In the genomic region with DNA sequence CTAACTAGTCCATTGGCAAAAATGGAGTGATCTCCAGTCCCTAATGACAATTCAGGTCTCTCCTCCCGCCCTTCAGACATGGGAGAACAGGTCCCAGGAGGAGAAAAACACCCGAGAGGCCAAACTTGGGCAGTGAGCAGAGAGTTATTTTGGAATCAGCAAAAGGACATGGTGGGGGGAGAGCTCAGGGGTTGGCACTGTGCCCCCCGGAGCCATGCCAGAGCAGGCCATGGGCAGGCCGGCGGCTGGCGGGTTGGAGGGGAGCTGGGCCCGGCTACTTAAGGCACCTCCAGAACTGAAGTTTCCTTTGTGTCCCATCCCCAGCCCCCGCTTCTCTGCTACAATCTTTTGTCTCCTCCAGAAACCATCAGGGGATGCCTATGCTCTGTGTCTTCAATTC, we compare ENCODE assay signal across 24 cellular contexts. TPM values are rescaled to one million over a fixed set of nuclear protein-coding genes. Genes with fewer than 3 reads are reported as not detected.
DNase-seq lines count a peak whose midpoint lies in the region; ATAC-seq and TF ChIP-seq lines count a peak whose summit lies in the region.
"Had no signal": no experiment of that assay in that cellular context is flagged by ENCODE, and none has a peak within 500 bp of the region (broad histone marks: within the 10 kb centered on the region; RNA-seq: fewer than 3 reads in every experiment).

No MANE protein-coding gene starts in this region.

- H3K4me1 Mint-ChIP-seq in MCF 10A (ENCODE audit: insufficient read depth, unreplicated experiment) (peaks cover 26% of the 10 kb centered on the region), natural killer cell (peaks cover 48 to 74% of the 10 kb centered on the region in 2 donors)

- CTCF ChIA-PET in MCF 10A (lab: Yijun Ruan, JAX): interaction anchor here (0.6 to 21.3 kb wide), 11 partner anchors 8 to 323 kb away, joined by 3 to 954 read pairs (median 4); no protein-coding TSS in a partner anchor

- peaks cover 10% of the 10 kb centered on the region for H3K27me3 Mint-ChIP-seq in MCF 10A (ENCODE audit: insufficient read depth, unreplicated experiment)
- H3K27me3 Mint-ChIP-seq in natural killer cell (ENCODE audit: low read depth in 2 of 2): no peaks in the 10 kb centered on the region

- H3K36me3 Mint-ChIP-seq in MCF 10A (ENCODE audit: insufficient read depth, unreplicated experiment) (no peaks in the 10 kb centered on the region), natural killer cell (no peaks in the 10 kb centered on the region)
- H3K36me3 Mint-ChIP-seq: activated naive CD4-positive, alpha-beta T cell treated with anti-CD3 and anti-CD28 coated beads, Interleukin-2, amount 50 U/mL, for 24 hours; type B pancreatic cell had no signal

- ATAC-seq in natural killer cell (no peak), HG02870 (IDR thresholded peaks at IDR 0.05; ENCODE audit: unreplicated experiment) (no peak), GM19395 (IDR thresholded peaks at IDR 0.05; ENCODE audit: unreplicated experiment) (no peak), GM21360 (IDR thresholded peaks at IDR 0.05; ENCODE audit: unreplicated experiment) (no peak)

- H3K27ac Mint-ChIP-seq in MCF 10A (ENCODE audit: low read depth, unreplicated experiment): no peak overlapping the region
- H3K27ac Mint-ChIP-seq in natural killer cell: no peak overlapping the region
- H3K27ac Mint-ChIP-seq: activated naive CD4-positive, alpha-beta T cell treated with anti-CD3 and anti-CD28 coated beads, Interleukin-2, amount 50 U/mL, for 24 hours; type B pancreatic cell had no signal

- TF ChIP-seq POLR2A in breast epithelium (IDR thresholded peaks at IDR 0.05): no peak

- DNase-seq in breast epithelium (ENCODE audit: low spot score in 2 of 2) (peak in 1 of 2 donors; percentile 63), MCF 10A (ENCODE audit: unreplicated experiment) (no peak), cardiac septum (ENCODE audit: low spot score) (peak; percentile 80), natural killer cell (no peak), NK-92 (lab: John Stamatoyannopoulos, UW; ENCODE audit: unreplicated experiment) (no peak)
- DNase-seq: cerebellar nuclear complex, hippocampal formation, NCI-H1092 treated with DMSO at 0.1 percent for 48 hours, NCI-H187 treated with DMSO at 0.1 percent for 48 hours, sigmoid colon, T-helper 9 cell had no signal

- H3K4me3 Mint-ChIP-seq in MCF 10A (ENCODE audit: unreplicated experiment) (no peak overlapping the region), natural killer cell (peak overlapping the region; percentile 77)
- H3K4me3 Mint-ChIP-seq: activated naive CD4-positive, alpha-beta T cell treated with anti-CD3 and anti-CD28 coated beads, Interleukin-2, amount 50 U/mL, for 24 hours; neural crest cell; type B pancreatic cell had no signal

- POLR2A ChIA-PET in MCF 10A (lab: Yijun Ruan, JAX): interaction anchor here (0.7 to 1.5 kb wide), 7 partner anchors 10 to 116 kb away, joined by 3 to 7 read pairs (median 3); no protein-coding TSS in a partner anchor

- H3K9me3 ChIP-seq in breast epithelium: no peaks in the 10 kb centered on the region
- H3K9me3 ChIP-seq: mucosa of descending colon, sigmoid colon, stomach had no signal

- H3K9me3 Mint-ChIP-seq in MCF 10A (ENCODE audit: unreplicated experiment): no peaks in the 10 kb centered on the region
- no peaks in the 10 kb centered on the region for H3K9me3 Mint-ChIP-seq in natural killer cell
- H3K9me3 Mint-ChIP-seq: activated naive CD4-positive, alpha-beta T cell treated with anti-CD3 and anti-CD28 coated beads, Interleukin-2, amount 50 U/mL, for 24 hours; neural crest cell; type B pancreatic cell had no signal

- H3K4me1 ChIP-seq in breast epithelium: peaks cover 0 to 7% of the 10 kb centered on the region in 2 donors

- H3K36me3 ChIP-seq in breast epithelium: no peaks in the 10 kb centered on the region
- H3K36me3 ChIP-seq: sigmoid colon, stomach had no signal

- intact Hi-C loops in breast epithelium (cut with DNase I; ENCODE audit: low total_unique reads) (no loop called here), MCF 10A (cut with micrococcal nuclease) (no loop called here), cardiac septum (cut with DNase I) (loop anchor here (5.0 kb wide), 1 partner anchor 87 kb away; no protein-coding TSS in a partner anchor), natural killer cell (cut with micrococcal nuclease) (no loop called here)

- no peak overlapping the region for H3K4me3 ChIP-seq in breast epithelium
- H3K4me3 ChIP-seq: mucosa of descending colon, sigmoid colon, stomach had no signal

- no peaks in the 10 kb centered on the region for H3K27me3 ChIP-seq in breast epithelium
- H3K27me3 ChIP-seq: sigmoid colon had no signal

- H3K27ac ChIP-seq in breast epithelium: peak overlapping the region; percentile 66 to 77
- H3K27ac ChIP-seq: 22Rv1, epithelial cell of prostate, sigmoid colon had no signal

- TF ChIP-seq CTCF in breast epithelium (IDR thresholded peaks at IDR 0.05) (no peak), MCF 10A (IDR thresholded peaks at IDR 0.05; ENCODE audit: unreplicated experiment) (no peak), natural killer cell (IDR thresholded peaks at IDR 0.05) (no peak)

- no TSS peak for BruUV-seq in MCF 10A (replicated peaks; lab: Mats Ljungman, UMichigan)

RNA-seq across cellular contexts. Expression of a gene that starts 7.1 kb away (rescaled TPM):
- 10 to 100 TPM in 1 of 3 donors, 1 to 10 TPM in 1, not detected in 1; 2.6 to 11.3 TPM for total RNA-seq in breast epithelium
- total RNA-seq in MCF 10A (2022): 0.32 and 0.56 TPM in 2 replicates
- 0.86 TPM for total RNA-seq in cardiac septum
- 10 to 100 TPM; 58.3 to 65.2 (median 60.9) TPM for total RNA-seq in natural killer cell
- total RNA-seq: fibroblast of villous mesenchyme, H4, IMR-90 had no signal

RNA-seq across cellular contexts. Expression of a gene that starts 40.3 kb away (rescaled TPM):
- 1 to 10 TPM; 1.4 to 4.2 (median 2.9) TPM for total RNA-seq in breast epithelium
- not detected in 2 replicates for total RNA-seq in MCF 10A (2022)
- total RNA-seq in cardiac septum: 1.2 TPM
- total RNA-seq in natural killer cell: 100 to 1,000 TPM; 144 to 241 (median 196) TPM
- total RNA-seq: fibroblast of villous mesenchyme, IMR-90, neural crest cell had no signal

RNA-seq across cellular contexts. Expression of a gene that starts 56.1 kb away (rescaled TPM):
- 10 to 100 TPM; 29.9 to 41.1 (median 34.7) TPM for total RNA-seq in breast epithelium
- total RNA-seq in MCF 10A (2022): 94.8 and 126 TPM in 2 replicates
- 74.5 TPM for total RNA-seq in cardiac septum
- 100 to 1,000 TPM; 109 to 120 (median 109) TPM for total RNA-seq in natural killer cell

Comparison
In these comparisons a context has a peak if more than half of its experiments do, and no peak if none do; other contexts are left out.
1. RNA of a gene that starts 7.1 kb away (total RNA-seq): 58.3 to 65.2 TPM in natural killer cell; 2.6 to 11.3 TPM in breast epithelium, 0.86 TPM in cardiac septum (single experiment) and 0.32 to 0.56 TPM in MCF 10A; every median in the first group is over 4 times any median in the second.
2. RNA of a gene that starts 40.3 kb away (total RNA-seq): 144 to 241 TPM in natural killer cell; 1.4 to 4.2 TPM in breast epithelium, 1.2 TPM in cardiac septum (single experiment) and not detected in MCF 10A; every median in the first group is over 10 times any median in the second.